ENCODE assay signal across 1 cellular context in the genomic region with DNA sequence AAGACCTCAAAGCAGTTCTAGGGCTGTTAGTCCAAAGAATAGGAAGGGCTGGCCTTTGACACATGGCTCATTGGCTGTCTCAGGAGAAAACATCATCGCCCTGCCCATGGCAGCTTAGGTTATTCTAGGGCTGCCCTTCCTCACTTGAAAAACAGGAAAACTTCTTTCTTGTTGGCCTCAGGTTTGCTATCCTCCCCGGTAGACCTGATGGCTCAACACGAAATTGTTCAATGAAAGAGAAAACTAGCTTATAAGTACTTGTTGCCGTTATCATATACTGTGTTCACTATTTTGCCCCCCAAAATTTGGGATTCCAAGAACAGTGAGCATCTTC.
TF ChIP-seq lines count a peak whose summit lies in the region.

No MANE protein-coding gene starts in this region.

TF ChIP-seq in K562, 482 proteins besides CTCF, POLR2A, EP300 and RAD21 (continued from another document and continues in another):
- TF ChIP-seq NBN (IDR thresholded peaks at IDR 0.05; ENCODE audit: low read depth): 0 out of 2 replicates have a peak, but pooled peaks have one; percentile 25
- no peak for TF ChIP-seq SLC30A9 (CRISPR knock-in tag; IDR thresholded peaks at IDR 0.05)
- TF ChIP-seq SNRNP70 (optimal IDR thresholded peaks at IDR 0.05; ENCODE audit: low read depth, low read length): no peak
- TF ChIP-seq CHD1 (IDR thresholded peaks at IDR 0.05; ENCODE audit: low read length): peak; percentile 65
- no peak for TF ChIP-seq MLX (CRISPR knock-in tag; conservative IDR thresholded peaks at IDR 0.05)
- no peak for TF ChIP-seq DDX20 (tag; IDR thresholded peaks at IDR 0.05; ENCODE audit: low read depth)
- TF ChIP-seq, protein P1, sequence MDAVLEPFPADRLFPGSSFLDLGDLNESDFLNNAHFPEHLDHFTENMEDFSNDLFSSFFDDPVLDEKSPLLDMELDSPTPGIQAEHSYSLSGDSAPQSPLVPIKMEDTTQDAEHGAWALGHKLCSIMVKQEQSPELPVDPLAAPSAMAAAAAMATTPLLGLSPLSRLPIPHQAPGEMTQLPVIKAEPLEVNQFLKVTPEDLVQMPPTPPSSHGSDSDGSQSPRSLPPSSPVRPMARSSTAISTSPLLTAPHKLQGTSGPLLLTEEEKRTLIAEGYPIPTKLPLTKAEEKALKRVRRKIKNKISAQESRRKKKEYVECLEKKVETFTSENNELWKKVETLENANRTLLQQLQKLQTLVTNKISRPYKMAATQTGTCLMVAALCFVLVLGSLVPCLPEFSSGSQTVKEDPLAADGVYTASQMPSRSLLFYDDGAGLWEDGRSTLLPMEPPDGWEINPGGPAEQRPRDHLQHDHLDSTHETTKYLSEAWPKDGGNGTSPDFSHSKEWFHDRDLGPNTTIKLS (IDR thresholded peaks at IDR 0.05; ENCODE audit: borderline replicate concordance, low read depth): no peak
- TF ChIP-seq, protein P2, sequence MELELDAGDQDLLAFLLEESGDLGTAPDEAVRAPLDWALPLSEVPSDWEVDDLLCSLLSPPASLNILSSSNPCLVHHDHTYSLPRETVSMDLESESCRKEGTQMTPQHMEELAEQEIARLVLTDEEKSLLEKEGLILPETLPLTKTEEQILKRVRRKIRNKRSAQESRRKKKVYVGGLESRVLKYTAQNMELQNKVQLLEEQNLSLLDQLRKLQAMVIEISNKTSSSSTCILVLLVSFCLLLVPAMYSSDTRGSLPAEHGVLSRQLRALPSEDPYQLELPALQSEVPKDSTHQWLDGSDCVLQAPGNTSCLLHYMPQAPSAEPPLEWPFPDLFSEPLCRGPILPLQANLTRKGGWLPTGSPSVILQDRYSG (tag; conservative IDR thresholded peaks at IDR 0.05; ENCODE audit: low read depth): no peak; the same call in 1 of the 2 replicates
- no peak for TF ChIP-seq NR2C2 (CRISPR knock-in tag; IDR thresholded peaks at IDR 0.05)
- no peak for TF ChIP-seq NR2C2 (tag; IDR thresholded peaks at IDR 0.05)
- no peak for TF ChIP-seq TCF7 (IDR thresholded peaks at IDR 0.05; ENCODE audit: borderline replicate concordance)
- TF ChIP-seq, protein P3, sequence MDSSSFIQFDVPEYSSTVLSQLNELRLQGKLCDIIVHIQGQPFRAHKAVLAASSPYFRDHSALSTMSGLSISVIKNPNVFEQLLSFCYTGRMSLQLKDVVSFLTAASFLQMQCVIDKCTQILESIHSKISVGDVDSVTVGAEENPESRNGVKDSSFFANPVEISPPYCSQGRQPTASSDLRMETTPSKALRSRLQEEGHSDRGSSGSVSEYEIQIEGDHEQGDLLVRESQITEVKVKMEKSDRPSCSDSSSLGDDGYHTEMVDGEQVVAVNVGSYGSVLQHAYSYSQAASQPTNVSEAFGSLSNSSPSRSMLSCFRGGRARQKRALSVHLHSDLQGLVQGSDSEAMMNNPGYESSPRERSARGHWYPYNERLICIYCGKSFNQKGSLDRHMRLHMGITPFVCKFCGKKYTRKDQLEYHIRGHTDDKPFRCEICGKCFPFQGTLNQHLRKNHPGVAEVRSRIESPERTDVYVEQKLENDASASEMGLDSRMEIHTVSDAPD (CRISPR knock-in tag; IDR thresholded peaks at IDR 0.05): no peak
- no peak for TF ChIP-seq E2F3 (CRISPR knock-in tag; IDR thresholded peaks at IDR 0.05)
- TF ChIP-seq ETV5 (CRISPR knock-in tag; IDR thresholded peaks at IDR 0.05; ENCODE audit: low read depth): no peak
- TF ChIP-seq ZBTB7A (IDR thresholded peaks at IDR 0.05; ENCODE audit: borderline replicate concordance, control insufficient read depth, low read depth, low read length): no peak
- no peak for TF ChIP-seq MLLT1 (IDR thresholded peaks at IDR 0.05)
- TF ChIP-seq SMARCC2 (IDR thresholded peaks at IDR 0.05; ENCODE audit: low read depth): peak; percentile 35; the same call in 1 of the 2 replicates
- no peak for TF ChIP-seq U2AF2 (optimal IDR thresholded peaks at IDR 0.05; ENCODE audit: low read depth, low read length)
- TF ChIP-seq BRD4 (IDR thresholded peaks at IDR 0.05): peak; percentile 50; the same call in 1 of the 2 replicates
- TF ChIP-seq, protein P4, sequence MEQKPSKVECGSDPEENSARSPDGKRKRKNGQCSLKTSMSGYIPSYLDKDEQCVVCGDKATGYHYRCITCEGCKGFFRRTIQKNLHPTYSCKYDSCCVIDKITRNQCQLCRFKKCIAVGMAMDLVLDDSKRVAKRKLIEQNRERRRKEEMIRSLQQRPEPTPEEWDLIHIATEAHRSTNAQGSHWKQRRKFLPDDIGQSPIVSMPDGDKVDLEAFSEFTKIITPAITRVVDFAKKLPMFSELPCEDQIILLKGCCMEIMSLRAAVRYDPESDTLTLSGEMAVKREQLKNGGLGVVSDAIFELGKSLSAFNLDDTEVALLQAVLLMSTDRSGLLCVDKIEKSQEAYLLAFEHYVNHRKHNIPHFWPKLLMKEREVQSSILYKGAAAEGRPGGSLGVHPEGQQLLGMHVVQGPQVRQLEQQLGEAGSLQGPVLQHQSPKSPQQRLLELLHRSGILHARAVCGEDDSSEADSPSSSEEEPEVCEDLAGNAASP (IDR thresholded peaks at IDR 0.05): no peak
- TF ChIP-seq BDP1 (IDR thresholded peaks at IDR 0.05; ENCODE audit: insufficient read depth, insufficient read length): no peak
- no peak for TF ChIP-seq ZNF431 (CRISPR knock-in tag; IDR thresholded peaks at IDR 0.05)
- TF ChIP-seq FIP1L1 (IDR thresholded peaks at IDR 0.05; ENCODE audit: low read depth, low read length, poor library complexity, severe bottlenecking): no peak
- TF ChIP-seq RFX7 (CRISPR knock-in tag; IDR thresholded peaks at IDR 0.05): no peak
- no peak for TF ChIP-seq ZNF23 (CRISPR knock-in tag; IDR thresholded peaks at IDR 0.05)
- TF ChIP-seq, protein P5, sequence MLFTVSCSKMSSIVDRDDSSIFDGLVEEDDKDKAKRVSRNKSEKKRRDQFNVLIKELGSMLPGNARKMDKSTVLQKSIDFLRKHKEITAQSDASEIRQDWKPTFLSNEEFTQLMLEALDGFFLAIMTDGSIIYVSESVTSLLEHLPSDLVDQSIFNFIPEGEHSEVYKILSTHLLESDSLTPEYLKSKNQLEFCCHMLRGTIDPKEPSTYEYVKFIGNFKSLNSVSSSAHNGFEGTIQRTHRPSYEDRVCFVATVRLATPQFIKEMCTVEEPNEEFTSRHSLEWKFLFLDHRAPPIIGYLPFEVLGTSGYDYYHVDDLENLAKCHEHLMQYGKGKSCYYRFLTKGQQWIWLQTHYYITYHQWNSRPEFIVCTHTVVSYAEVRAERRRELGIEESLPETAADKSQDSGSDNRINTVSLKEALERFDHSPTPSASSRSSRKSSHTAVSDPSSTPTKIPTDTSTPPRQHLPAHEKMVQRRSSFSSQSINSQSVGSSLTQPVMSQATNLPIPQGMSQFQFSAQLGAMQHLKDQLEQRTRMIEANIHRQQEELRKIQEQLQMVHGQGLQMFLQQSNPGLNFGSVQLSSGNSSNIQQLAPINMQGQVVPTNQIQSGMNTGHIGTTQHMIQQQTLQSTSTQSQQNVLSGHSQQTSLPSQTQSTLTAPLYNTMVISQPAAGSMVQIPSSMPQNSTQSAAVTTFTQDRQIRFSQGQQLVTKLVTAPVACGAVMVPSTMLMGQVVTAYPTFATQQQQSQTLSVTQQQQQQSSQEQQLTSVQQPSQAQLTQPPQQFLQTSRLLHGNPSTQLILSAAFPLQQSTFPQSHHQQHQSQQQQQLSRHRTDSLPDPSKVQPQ (CRISPR knock-in tag; IDR thresholded peaks at IDR 0.05; ENCODE audit: borderline replicate concordance): no peak
- TF ChIP-seq, protein P6, sequence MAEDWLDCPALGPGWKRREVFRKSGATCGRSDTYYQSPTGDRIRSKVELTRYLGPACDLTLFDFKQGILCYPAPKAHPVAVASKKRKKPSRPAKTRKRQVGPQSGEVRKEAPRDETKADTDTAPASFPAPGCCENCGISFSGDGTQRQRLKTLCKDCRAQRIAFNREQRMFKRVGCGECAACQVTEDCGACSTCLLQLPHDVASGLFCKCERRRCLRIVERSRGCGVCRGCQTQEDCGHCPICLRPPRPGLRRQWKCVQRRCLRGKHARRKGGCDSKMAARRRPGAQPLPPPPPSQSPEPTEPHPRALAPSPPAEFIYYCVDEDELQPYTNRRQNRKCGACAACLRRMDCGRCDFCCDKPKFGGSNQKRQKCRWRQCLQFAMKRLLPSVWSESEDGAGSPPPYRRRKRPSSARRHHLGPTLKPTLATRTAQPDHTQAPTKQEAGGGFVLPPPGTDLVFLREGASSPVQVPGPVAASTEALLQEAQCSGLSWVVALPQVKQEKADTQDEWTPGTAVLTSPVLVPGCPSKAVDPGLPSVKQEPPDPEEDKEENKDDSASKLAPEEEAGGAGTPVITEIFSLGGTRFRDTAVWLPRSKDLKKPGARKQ (CRISPR knock-in tag; IDR thresholded peaks at IDR 0.05): no peak
- TF ChIP-seq, protein P7, sequence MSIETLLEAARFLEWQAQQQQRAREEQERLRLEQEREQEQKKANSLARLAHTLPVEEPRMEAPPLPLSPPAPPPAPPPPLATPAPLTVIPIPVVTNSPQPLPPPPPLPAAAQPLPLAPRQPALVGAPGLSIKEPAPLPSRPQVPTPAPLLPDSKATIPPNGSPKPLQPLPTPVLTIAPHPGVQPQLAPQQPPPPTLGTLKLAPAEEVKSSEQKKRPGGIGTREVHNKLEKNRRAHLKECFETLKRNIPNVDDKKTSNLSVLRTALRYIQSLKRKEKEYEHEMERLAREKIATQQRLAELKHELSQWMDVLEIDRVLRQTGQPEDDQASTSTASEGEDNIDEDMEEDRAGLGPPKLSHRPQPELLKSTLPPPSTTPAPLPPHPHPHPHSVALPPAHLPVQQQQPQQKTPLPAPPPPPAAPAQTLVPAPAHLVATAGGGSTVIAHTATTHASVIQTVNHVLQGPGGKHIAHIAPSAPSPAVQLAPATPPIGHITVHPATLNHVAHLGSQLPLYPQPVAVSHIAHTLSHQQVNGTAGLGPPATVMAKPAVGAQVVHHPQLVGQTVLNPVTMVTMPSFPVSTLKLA (conservative IDR thresholded peaks at IDR 0.05): no peak; a peak in 1 of 4 replicates
- TF ChIP-seq WHSC1 (IDR thresholded peaks at IDR 0.05; ENCODE audit: low read length): no peak
- TF ChIP-seq HOXB6 (CRISPR knock-in tag; IDR thresholded peaks at IDR 0.05; ENCODE audit: borderline replicate concordance): no peak
- no peak for TF ChIP-seq ZNF444 (CRISPR knock-in tag; IDR thresholded peaks at IDR 0.05)
- TF ChIP-seq ZFPM2 (CRISPR knock-in tag; IDR thresholded peaks at IDR 0.05): no peak
- TF ChIP-seq, protein P8, sequence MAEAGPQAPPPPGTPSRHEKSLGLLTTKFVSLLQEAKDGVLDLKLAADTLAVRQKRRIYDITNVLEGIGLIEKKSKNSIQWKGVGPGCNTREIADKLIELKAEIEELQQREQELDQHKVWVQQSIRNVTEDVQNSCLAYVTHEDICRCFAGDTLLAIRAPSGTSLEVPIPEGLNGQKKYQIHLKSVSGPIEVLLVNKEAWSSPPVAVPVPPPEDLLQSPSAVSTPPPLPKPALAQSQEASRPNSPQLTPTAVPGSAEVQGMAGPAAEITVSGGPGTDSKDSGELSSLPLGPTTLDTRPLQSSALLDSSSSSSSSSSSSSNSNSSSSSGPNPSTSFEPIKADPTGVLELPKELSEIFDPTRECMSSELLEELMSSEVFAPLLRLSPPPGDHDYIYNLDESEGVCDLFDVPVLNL (CRISPR knock-in tag; IDR thresholded peaks at IDR 0.05; ENCODE audit: low read depth): no peak
- TF ChIP-seq JUND (IDR thresholded peaks at IDR 0.05; ENCODE audit: borderline replicate concordance, low read depth, low read length): no peak
- TF ChIP-seq JUND (tag; IDR thresholded peaks at IDR 0.05; ENCODE audit: borderline replicate concordance, low read depth, low read length): no peak
- no peak for TF ChIP-seq FOXA1 (IDR thresholded peaks at IDR 0.05; ENCODE audit: borderline replicate concordance)
- TF ChIP-seq CTCFL (IDR thresholded peaks at IDR 0.05; ENCODE audit: borderline replicate concordance, insufficient read depth, low read depth, low read length, poor library complexity, severe bottlenecking): no peak
- TF ChIP-seq NR1H2 (CRISPR knock-in tag; IDR thresholded peaks at IDR 0.05): no peak
- peak; percentile 2 for TF ChIP-seq CEBPB (tag; IDR thresholded peaks at IDR 0.05)
- TF ChIP-seq, protein P9, sequence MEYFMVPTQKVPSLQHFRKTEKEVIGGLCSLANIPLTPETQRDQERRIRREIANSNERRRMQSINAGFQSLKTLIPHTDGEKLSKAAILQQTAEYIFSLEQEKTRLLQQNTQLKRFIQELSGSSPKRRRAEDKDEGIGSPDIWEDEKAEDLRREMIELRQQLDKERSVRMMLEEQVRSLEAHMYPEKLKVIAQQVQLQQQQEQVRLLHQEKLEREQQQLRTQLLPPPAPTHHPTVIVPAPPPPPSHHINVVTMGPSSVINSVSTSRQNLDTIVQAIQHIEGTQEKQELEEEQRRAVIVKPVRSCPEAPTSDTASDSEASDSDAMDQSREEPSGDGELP (CRISPR knock-in tag; IDR thresholded peaks at IDR 0.05; ENCODE audit: borderline replicate concordance): no peak
- TF ChIP-seq ZNF311 (CRISPR knock-in tag; IDR thresholded peaks at IDR 0.05): no peak
- TF ChIP-seq GABPB2 (CRISPR knock-in tag; conservative IDR thresholded peaks at IDR 0.05): no peak
- TF ChIP-seq U2AF1 (optimal IDR thresholded peaks at IDR 0.05; ENCODE audit: low read depth, low read length): no peak
- TF ChIP-seq HMG20B (CRISPR knock-in tag; IDR thresholded peaks at IDR 0.05): no peak
